In genomic region chr2:29376541-29376940, GRCh38 we compare ENCODE assay signal across 21 cellular contexts.
"Had no signal": no experiment of that assay in that cellular context is flagged by ENCODE, and none has a peak within 500 bp of the region (broad histone marks: within the 10 kb centered on the region; RNA-seq: fewer than 3 reads in every experiment).

No MANE protein-coding gene starts in this region.

- DNase-seq: colonic mucosa; effector CD8-positive, alpha-beta T cell; endodermal cell; foreskin melanocyte; hypothalamus; left ventricle myocardium superior; mesenchymal stem cell; mucosa of descending colon; naive B cell; sigmoid colon; stimulated activated CD4-positive, alpha-beta T cell treated with anti-CD3 and anti-CD28 coated beads, Interleukin-2, amount 100 ng/mL, for 24 hours; stimulated activated CD4-positive, alpha-beta T cell treated with anti-CD3 and anti-CD28 coated beads, Interleukin-4, amount 100 ng/mL, for 24 hours; stimulated activated naive CD4-positive, alpha-beta T cell treated with Interleukin-2 at 50 U/mL for 16 hours; stomach; trophoblast cell had no signal

- H3K4me3 ChIP-seq: colonic mucosa, lung, mucosa of descending colon, neural progenitor cell, prostate gland, right atrium auricular region, sigmoid colon, stomach, thyroid gland, vagina had no signal
